In the genomic region with DNA sequence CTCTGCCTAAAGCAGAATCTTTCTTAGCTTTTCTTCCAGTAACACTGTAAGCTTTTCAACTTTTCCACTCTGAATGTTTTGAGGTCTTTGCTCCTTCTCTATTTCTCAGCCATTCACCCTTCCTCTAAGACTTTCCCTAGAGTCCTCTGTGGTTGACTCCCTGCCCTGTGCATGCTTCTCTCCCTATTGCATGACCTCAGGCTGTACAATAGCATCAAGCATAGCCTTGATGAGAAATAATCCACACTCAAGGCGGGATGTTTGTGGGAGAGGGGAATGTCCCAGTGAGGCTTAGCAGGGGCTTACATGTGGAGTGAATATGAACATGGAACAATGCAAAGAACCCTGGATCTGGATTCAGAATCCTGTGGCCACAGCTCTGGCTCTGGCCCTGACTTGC, we compare ENCODE assay signal across 13 cellular contexts. TPM values are rescaled to one million over a fixed set of nuclear protein-coding genes. Genes with fewer than 3 reads are reported as not detected.
DNase-seq lines count a peak whose midpoint lies in the region; ATAC-seq and TF ChIP-seq lines count a peak whose summit lies in the region.
"Had no signal": no experiment of that assay in that cellular context is flagged by ENCODE, and none has a peak within 500 bp of the region (broad histone marks: within the 10 kb centered on the region; RNA-seq: fewer than 3 reads in every experiment).

No MANE protein-coding gene starts in this region.

- H3K4me3 ChIP-seq in osteoblast (ENCODE audit: insufficient read depth, low read length): no peak overlapping the region

- H3K27ac ChIP-seq in osteoblast (ENCODE audit: low read depth, low read length): no peak overlapping the region

- no peaks in the 10 kb centered on the region for H4K20me1 ChIP-seq in osteoblast (ENCODE audit: insufficient read depth, low read length)

- no peak for TF ChIP-seq CTCF in osteoblast (IDR thresholded peaks at IDR 0.05; ENCODE audit: extremely low read depth, low read depth, low read length)

- ATAC-seq in GM21737 (IDR thresholded peaks at IDR 0.05; ENCODE audit: unreplicated experiment) (no peak), HG03196 (IDR thresholded peaks at IDR 0.05; ENCODE audit: unreplicated experiment) (no peak)

- no peaks in the 10 kb centered on the region for H3K79me2 ChIP-seq in osteoblast (ENCODE audit: insufficient read depth, low read length)

- no peaks in the 10 kb centered on the region for H3K9me3 ChIP-seq in osteoblast (ENCODE audit: low read depth, low read length)

- H2AFZ ChIP-seq in osteoblast (ENCODE audit: low read length): no peak overlapping the region

- DNase-seq in amniotic epithelial cell (ENCODE audit: low read depth) (peak; percentile 39), fibroblast of peridontal ligament (ENCODE audit: extremely low read depth) (peak; percentile 88), osteoblast (ENCODE audit: insufficient read length, low spot score, missing footprints) (peak; percentile 45), stromal cell of bone marrow (ENCODE audit: low read depth) (peak; percentile 71), medulla oblongata (ENCODE audit: extremely low spot score) (no peak)
- DNase-seq: ACHN, COR-L47, GOT3, NCI-H1436 treated with DMSO at 0.1 percent for 48 hours, NCI-H2029 treated with DMSO at 0.1 percent for 48 hours, NCI-H510A treated with DMSO at 0.1 percent for 48 hours had no signal

- no peaks in the 10 kb centered on the region for H3K4me1 ChIP-seq in osteoblast (ENCODE audit: insufficient read depth, low read length)

- H3K36me3 ChIP-seq in osteoblast (ENCODE audit: insufficient read depth, low read length): no peaks in the 10 kb centered on the region

- peaks cover 40% of the 10 kb centered on the region for H3K27me3 ChIP-seq in osteoblast (ENCODE audit: insufficient read depth, low read length)

- no peak overlapping the region for H3K4me2 ChIP-seq in osteoblast (ENCODE audit: insufficient read depth, low read length)

RNA-seq across cellular contexts. Expression of gene IGFBP5, which starts 48.4 kb away (rescaled TPM):
- 12.3 and 29.5 TPM in 2 replicates for total RNA-seq in osteoblast
